8 cellular contexts compared by ENCODE assay signal in genomic region chr20:57620274-57620990, GRCh38. TPM values are rescaled to one million over a fixed set of nuclear protein-coding genes. Genes with fewer than 3 reads are reported as not detected.
DNase-seq lines count a peak whose midpoint lies in the region; ATAC-seq and TF ChIP-seq lines count a peak whose summit lies in the region.

Gene ZBP1, minus strand, starts transcription at chr20:57620426. Its CDS starts 131 bp downstream, at chr20:57620295.

- no peaks in the 10 kb centered on the region for H3K9me3 Mint-ChIP-seq in effector memory CD8-positive, alpha-beta T cell
- H3K9me3 Mint-ChIP-seq in type B pancreatic cell = peaks cover 6% of the 10 kb centered on the region

- peak within 1 kb of the TSS; percentile 91 to 93 for H3K4me3 Mint-ChIP-seq in effector memory CD8-positive, alpha-beta T cell
- no peak within 1 kb of the TSS for H3K4me3 Mint-ChIP-seq in type B pancreatic cell

- peaks cover 28% of the 10 kb centered on the region for H3K36me3 Mint-ChIP-seq in effector memory CD8-positive, alpha-beta T cell (ENCODE audit: insufficient read depth)
- no peaks in the 10 kb centered on the region for H3K36me3 Mint-ChIP-seq in type B pancreatic cell

- peak within 1 kb of the TSS; percentile 93 to 96 for H3K27ac Mint-ChIP-seq in effector memory CD8-positive, alpha-beta T cell
- no peak within 1 kb of the TSS for H3K27ac Mint-ChIP-seq in type B pancreatic cell

- H3K27me3 Mint-ChIP-seq in effector memory CD8-positive, alpha-beta T cell = no peaks in the 10 kb centered on the region
- peaks cover 14% of the 10 kb centered on the region for H3K27me3 Mint-ChIP-seq in type B pancreatic cell

- TF ChIP-seq CTCF in type B pancreatic cell (conservative IDR thresholded peaks at IDR 0.05) = no peak

- no peaks in the 10 kb centered on the region for H3K27me3 ChIP-seq in H7 (ENCODE audit: control insufficient read depth, insufficient read depth, low read length)

- peak; percentile 75 for ATAC-seq in HG02798 (IDR thresholded peaks at IDR 0.05; ENCODE audit: poor library complexity, unreplicated experiment)
- peak; percentile 42 for ATAC-seq in effector memory CD8-positive, alpha-beta T cell (replicated peaks)

- no peaks in the 10 kb centered on the region for H3K36me3 ChIP-seq in H7 (replicated peaks; ENCODE audit: control insufficient read depth, insufficient read depth, low read length)

- peaks cover 53 to 58% of the 10 kb centered on the region in 2 donors for H3K4me1 Mint-ChIP-seq in effector memory CD8-positive, alpha-beta T cell (ENCODE audit: low read depth in 2 of 2)
- peaks cover 13% of the 10 kb centered on the region for H3K4me1 Mint-ChIP-seq in type B pancreatic cell (ENCODE audit: unreplicated experiment)

- DNase-seq in NCI-H2107 treated with DMSO at 0.1 percent for 48 hours (lab: John Stamatoyannopoulos, UW; ENCODE audit: unreplicated experiment) (peak; percentile 26), NCI-H2107 (lab: John Stamatoyannopoulos, UW) (no peak), RPMI8226 (peak; percentile 97), type B pancreatic cell (ENCODE audit: extremely low spot score, unreplicated experiment) (peak; percentile 52), NCI-H1694 (lab: John Stamatoyannopoulos, UW) (no peak), H7 (no peak)
- DNase-seq in effector memory CD8-positive, alpha-beta T cell = peak in 2 of 3 experiments; percentile 48 to 63

- no peak within 1 kb of the TSS for H3K4me3 ChIP-seq in H7 (ENCODE audit: insufficient read depth, low read depth, low read length)

RNA-seq across cellular contexts. Expression of gene ZBP1, which starts in this region (rescaled TPM):
- not detected in 2 replicates for total RNA-seq in type B pancreatic cell (ENCODE audit: low replicate concordance)
- total RNA-seq in H7 (2014; rRNA removed; shearing (Covaris generic)) = not detected in 2 replicates

Comparison
In these comparisons a context has a peak if more than half of its experiments do, and no peak if none do; other contexts are left out.
1. DNase-seq: peak in NCI-H2107 treated with DMSO at 0.1 percent for 48 hours (single experiment), RPMI8226 (single experiment) and effector memory CD8-positive, alpha-beta T cell (2 of 3); none in NCI-H2107 (single experiment), NCI-H1694 (single experiment) and H7 (single experiment).
2. Peak in DNase-seq in type B pancreatic cell; RNA of the gene not detected or under 1 TPM.